In the genomic region with DNA sequence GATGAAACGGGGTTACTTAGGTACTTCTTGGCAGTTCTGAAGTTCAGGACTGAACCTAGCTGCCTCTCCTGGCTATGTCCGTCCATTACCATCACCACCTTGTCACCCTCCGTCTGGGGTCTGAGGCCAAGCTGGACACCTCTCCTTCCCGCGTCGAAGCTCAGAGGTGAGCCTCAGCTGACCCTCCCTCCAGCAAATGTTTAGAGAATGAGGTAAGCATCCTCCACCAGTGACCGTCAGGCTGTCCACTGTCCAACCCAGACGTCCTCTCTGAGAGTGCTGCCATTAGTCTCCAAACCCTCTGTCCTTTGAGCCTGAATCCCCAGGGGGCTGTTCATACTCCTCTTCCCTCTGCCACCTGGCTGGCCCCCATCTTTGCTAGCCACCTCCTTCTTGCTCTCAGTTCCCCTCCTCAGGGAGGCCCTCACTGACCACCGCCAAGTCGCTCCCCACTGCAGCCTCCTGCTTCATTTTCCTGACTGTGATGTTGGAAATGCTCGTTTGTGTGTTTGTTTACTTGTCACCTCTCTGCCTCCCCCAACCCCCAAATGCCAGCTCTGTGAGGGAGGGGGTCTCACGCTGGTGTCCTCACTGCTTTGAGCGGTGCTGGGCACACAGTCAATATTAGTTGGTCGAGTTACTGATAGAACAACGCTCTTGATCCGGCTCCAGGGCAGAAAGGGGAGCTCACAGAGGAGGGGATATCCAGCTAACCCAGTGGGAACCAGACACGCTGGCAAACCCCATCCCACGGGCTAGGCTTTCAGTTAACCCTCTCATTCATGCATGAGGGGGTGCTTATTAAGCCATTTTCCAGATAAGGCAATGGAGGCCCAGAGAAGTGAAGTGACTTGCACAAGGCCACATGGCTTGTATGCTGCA, we compare ENCODE assay signal across 11 cellular contexts.
DNase-seq lines count a peak whose midpoint lies in the region; ATAC-seq and TF ChIP-seq lines count a peak whose summit lies in the region.
"Had no signal": no experiment of that assay in that cellular context is flagged by ENCODE, and none has a peak within 500 bp of the region (broad histone marks: within the 10 kb centered on the region; RNA-seq: fewer than 3 reads in every experiment).

No MANE protein-coding gene starts in this region.

- no peaks in the 10 kb centered on the region for H4K20me1 ChIP-seq in hepatocyte (ENCODE audit: insufficient read depth, poor library complexity, severe bottlenecking)

- H3K4me3 ChIP-seq in left lung: no peak overlapping the region
- no peak overlapping the region for H3K4me3 ChIP-seq in hepatocyte
- H3K4me3 ChIP-seq: tibial artery had no signal

- 68% methylated on average over 18 of the region's 18 CpGs for WGBS in hepatocyte (ENCODE audit: low lambda C conversion rate, missing lambda C conversion rate)

- no peak for DNase-seq in activated T-cell treated with anti-CD3 and anti-CD28 coated beads, Interleukin-2, amount 50 U/mL, for 4 hours
- DNase-seq in activated T-cell treated with anti-CD3 and anti-CD28 coated beads for 4 hours: no peak
- DNase-seq in activated CD8-positive, alpha-beta T cell treated with anti-CD3 and anti-CD28 coated beads, Interleukin-2, amount 10 ng/mL, durations not matched to agents 7 days and 5 days: no peak
- no peak for DNase-seq in left lung
- no peak for DNase-seq in stimulated activated effector memory CD8-positive, alpha-beta T cell treated with anti-CD3 and anti-CD28 coated beads, Interleukin-12 subunit alpha, Interleukin-12 subunit beta, amount 100 ng/mL, for 72 hours (ENCODE audit: low spot score in 2 of 2)
- no peak for DNase-seq in hepatocyte (ENCODE audit: low spot score)
- DNase-seq in NCI-H345 treated with DMSO at 0.1 percent for 48 hours (lab: John Stamatoyannopoulos, UW; ENCODE audit: unreplicated experiment): no peak
- no peak for DNase-seq in DMS 273 treated with DMSO at 0.1 percent for 48 hours (lab: John Stamatoyannopoulos, UW)
- DNase-seq: DMS53 had no signal

- H3K27ac Mint-ChIP-seq in activated CD8-positive, alpha-beta T cell treated with anti-CD3 and anti-CD28 coated beads, Interleukin-2, amount 10 ng/mL, durations not matched to agents 7 days and 5 days: peak overlapping the region; percentile 97
- peak overlapping the region; percentile 98 for H3K27ac Mint-ChIP-seq in stimulated activated effector memory CD8-positive, alpha-beta T cell treated with anti-CD3 and anti-CD28 coated beads, Interleukin-12 subunit alpha, Interleukin-12 subunit beta, amount 100 ng/mL, for 72 hours

- H3K27ac ChIP-seq in left lung: peak overlapping the region; percentile 23 to 96
- no peak overlapping the region for H3K27ac ChIP-seq in hepatocyte
- H3K27ac ChIP-seq: tibial artery had no signal

- ATAC-seq in activated T-cell treated with anti-CD3 and anti-CD28 coated beads, Interleukin-2, amount 50 U/mL, for 4 hours: no peak
- no peak for ATAC-seq in activated CD8-positive, alpha-beta T cell treated with anti-CD3 and anti-CD28 coated beads, Interleukin-2, amount 10 ng/mL, durations not matched to agents 7 days and 5 days
- no peak for ATAC-seq in left lung
- no peak for ATAC-seq in stimulated activated effector memory CD8-positive, alpha-beta T cell treated with anti-CD3 and anti-CD28 coated beads, Interleukin-12 subunit alpha, Interleukin-12 subunit beta, amount 100 ng/mL, for 72 hours
- ATAC-seq: SK-N-SH treated with all-trans-retinoic acid at 6 μM for 48 hours had no signal

- no peaks in the 10 kb centered on the region for H3K9me3 ChIP-seq in left lung
- H3K9me3 ChIP-seq in hepatocyte (ENCODE audit: low read depth): no peaks in the 10 kb centered on the region
- H3K9me3 ChIP-seq: tibial artery had no signal

- no peak overlapping the region for H3K4me2 ChIP-seq in hepatocyte

- no peak overlapping the region for H2AFZ ChIP-seq in hepatocyte

- H3K4me1 ChIP-seq in left lung: peaks cover 4 to 100% of the 10 kb centered on the region in 2 donors
- no peaks in the 10 kb centered on the region for H3K4me1 ChIP-seq in hepatocyte (ENCODE audit: insufficient read depth)
- H3K4me1 ChIP-seq: tibial artery had no signal

- no peaks in the 10 kb centered on the region for H3K9me2 ChIP-seq in hepatocyte (replicated peaks; ENCODE audit: insufficient read depth)

- H3K27me3 Mint-ChIP-seq in activated T-cell treated with anti-CD3 and anti-CD28 coated beads, Interleukin-2, amount 50 U/mL, for 4 hours (ENCODE audit: low read depth): no peaks in the 10 kb centered on the region
- H3K27me3 Mint-ChIP-seq in activated CD8-positive, alpha-beta T cell treated with anti-CD3 and anti-CD28 coated beads, Interleukin-2, amount 10 ng/mL, durations not matched to agents 7 days and 5 days (ENCODE audit: low read depth): no peaks in the 10 kb centered on the region

- POLR2A ChIA-PET in activated CD8-positive, alpha-beta T cell treated with anti-CD3 and anti-CD28 coated beads, Interleukin-2, amount 10 ng/mL, durations not matched to agents 7 days and 5 days (lab: Charles Lee): interaction anchor here (0.5 to 1.5 kb wide), 4 partner anchors 10 to 1642 kb away, joined by 3 to 5 read pairs (median 3); partner anchors contain the start of gene RPL32

- H3K4me3 Mint-ChIP-seq in activated T-cell treated with anti-CD3 and anti-CD28 coated beads, Interleukin-2, amount 50 U/mL, for 4 hours: peak overlapping the region; percentile 29
- no peak overlapping the region for H3K4me3 Mint-ChIP-seq in activated CD8-positive, alpha-beta T cell treated with anti-CD3 and anti-CD28 coated beads, Interleukin-2, amount 10 ng/mL, durations not matched to agents 7 days and 5 days
- H3K4me3 Mint-ChIP-seq in stimulated activated effector memory CD8-positive, alpha-beta T cell treated with anti-CD3 and anti-CD28 coated beads, Interleukin-12 subunit alpha, Interleukin-12 subunit beta, amount 100 ng/mL, for 72 hours: peak overlapping the region; percentile 81

- H3K4me1 Mint-ChIP-seq in activated T-cell treated with anti-CD3 and anti-CD28 coated beads, Interleukin-2, amount 50 U/mL, for 4 hours (ENCODE audit: low read depth): peaks cover 96% of the 10 kb centered on the region
- peaks cover 95% of the 10 kb centered on the region for H3K4me1 Mint-ChIP-seq in activated CD8-positive, alpha-beta T cell treated with anti-CD3 and anti-CD28 coated beads, Interleukin-2, amount 10 ng/mL, durations not matched to agents 7 days and 5 days (ENCODE audit: low read depth)
- H3K4me1 Mint-ChIP-seq in stimulated activated effector memory CD8-positive, alpha-beta T cell treated with anti-CD3 and anti-CD28 coated beads, Interleukin-12 subunit alpha, Interleukin-12 subunit beta, amount 100 ng/mL, for 72 hours: peaks cover 96% of the 10 kb centered on the region

- CTCF ChIA-PET in activated CD8-positive, alpha-beta T cell treated with anti-CD3 and anti-CD28 coated beads, Interleukin-2, amount 10 ng/mL, durations not matched to agents 7 days and 5 days (lab: Charles Lee): interaction anchor here (2.4 to 5.6 kb wide), 3 partner anchors 13 to 24 kb away, joined by 13 to 46 read pairs (median 23); no protein-coding TSS in a partner anchor

- H3K36me3 Mint-ChIP-seq in activated T-cell treated with anti-CD3 and anti-CD28 coated beads, Interleukin-2, amount 50 U/mL, for 4 hours (ENCODE audit: insufficient read depth): peaks cover 7% of the 10 kb centered on the region
- H3K36me3 Mint-ChIP-seq in activated CD8-positive, alpha-beta T cell treated with anti-CD3 and anti-CD28 coated beads, Interleukin-2, amount 10 ng/mL, durations not matched to agents 7 days and 5 days (ENCODE audit: low read depth): peaks cover 51% of the 10 kb centered on the region
- peaks cover 33% of the 10 kb centered on the region for H3K36me3 Mint-ChIP-seq in stimulated activated effector memory CD8-positive, alpha-beta T cell treated with anti-CD3 and anti-CD28 coated beads, Interleukin-12 subunit alpha, Interleukin-12 subunit beta, amount 100 ng/mL, for 72 hours

- H3K79me2 ChIP-seq in hepatocyte: no peaks in the 10 kb centered on the region

- no peaks in the 10 kb centered on the region for H3K36me3 ChIP-seq in left lung
- H3K36me3 ChIP-seq in hepatocyte (replicated peaks; ENCODE audit: insufficient read depth, low read depth): no peaks in the 10 kb centered on the region
- H3K36me3 ChIP-seq: tibial artery had no signal

- no peaks in the 10 kb centered on the region for H3K9me3 Mint-ChIP-seq in activated T-cell treated with anti-CD3 and anti-CD28 coated beads, Interleukin-2, amount 50 U/mL, for 4 hours
- H3K9me3 Mint-ChIP-seq in activated CD8-positive, alpha-beta T cell treated with anti-CD3 and anti-CD28 coated beads, Interleukin-2, amount 10 ng/mL, durations not matched to agents 7 days and 5 days (ENCODE audit: insufficient read depth): no peaks in the 10 kb centered on the region
- H3K9me3 Mint-ChIP-seq in stimulated activated effector memory CD8-positive, alpha-beta T cell treated with anti-CD3 and anti-CD28 coated beads, Interleukin-12 subunit alpha, Interleukin-12 subunit beta, amount 100 ng/mL, for 72 hours: no peaks in the 10 kb centered on the region

- H3K27me3 ChIP-seq in left lung (no peaks in the 10 kb centered on the region), hepatocyte (no peaks in the 10 kb centered on the region)
- H3K27me3 ChIP-seq: tibial artery had no signal

- TF ChIP-seq CTCF in left lung (IDR thresholded peaks at IDR 0.05): no peak
- TF ChIP-seq CTCF in hepatocyte (IDR thresholded peaks at IDR 0.05; ENCODE audit: poor library complexity): no peak

- intact Hi-C loops in left lung (cut with DNase I): no loop called here
